ENCODE assay signal across 6 cellular contexts in genomic region chr10:75088640-75089039, GRCh38.
"Had no signal": no experiment of that assay in that cellular context is flagged by ENCODE, and none has a peak within 500 bp of the region (broad histone marks: within the 10 kb centered on the region; RNA-seq: fewer than 3 reads in every experiment).

No MANE protein-coding gene starts in this region.

- H3K27ac ChIP-seq: HL-60 had no signal

- DNase-seq: IMR-90, KBM-7, KG1 had no signal

- FAIRE-seq: HepG2, HTR-8/SVneo had no signal
